In genomic region chr4:12978310-12978709, GRCh38 we compare ENCODE assay signal across 9 cellular contexts.
"Had no signal": no experiment of that assay in that cellular context is flagged by ENCODE, and none has a peak within 500 bp of the region (broad histone marks: within the 10 kb centered on the region; RNA-seq: fewer than 3 reads in every experiment).

No MANE protein-coding gene starts in this region.

- H3K4me1 Mint-ChIP-seq: GM23338, H9 had no signal

- H3K36me3 ChIP-seq: HAP-1 had no signal

- DNase-seq: GM23248, GOT3, H7, H9, HCEC 1CT, HFFc6 had no signal

- H3K27ac ChIP-seq: GM23248 had no signal

- H3K4me3 ChIP-seq: GM23248, GM23338, HAP-1 had no signal

- H3K9me3 ChIP-seq: HAP-1 had no signal

- H3K4me3 Mint-ChIP-seq: GM23338, H9, HFFc6 had no signal

- H3K4me1 ChIP-seq: HAP-1 had no signal

- ATAC-seq: GM23338, HCT116 had no signal

- H3K27ac Mint-ChIP-seq: GM23338, H9, HFFc6 had no signal

- H3K9ac ChIP-seq: GM23248 had no signal

- H3K4me2 ChIP-seq: GM23338 had no signal

- H2AFZ ChIP-seq: GM23248, GM23338 had no signal
